Comparison of ENCODE assay signal across 21 cellular contexts in the genomic region with DNA sequence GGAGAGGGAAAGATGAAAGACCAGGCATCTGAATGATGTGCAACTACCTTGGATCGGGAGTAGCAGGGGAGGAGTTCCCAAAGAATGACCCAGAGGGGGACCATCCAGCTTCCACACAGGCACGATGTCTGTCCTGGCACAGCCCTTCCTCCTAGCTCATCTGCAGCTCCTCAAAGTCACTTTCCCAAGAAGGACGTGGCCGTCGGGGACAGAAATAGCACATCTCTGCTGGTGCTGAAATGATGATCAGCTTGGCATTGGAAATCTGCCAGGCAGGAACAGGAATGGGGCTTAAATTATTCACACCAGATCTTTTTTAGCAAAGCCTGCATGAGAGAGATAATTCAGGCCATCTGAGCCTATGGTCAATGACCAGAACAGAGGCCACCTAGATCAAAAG. TPM values are rescaled to one million over a fixed set of nuclear protein-coding genes. Genes with fewer than 3 reads are reported as not detected.
"Had no signal": no experiment of that assay in that cellular context is flagged by ENCODE, and none has a peak within 500 bp of the region (broad histone marks: within the 10 kb centered on the region; RNA-seq: fewer than 3 reads in every experiment).

No MANE protein-coding gene starts in this region.

- H3K27ac ChIP-seq: esophagus muscularis mucosa, gastrocnemius medialis, neural progenitor cell, prostate gland, thyroid gland had no signal

- ATAC-seq: gastrocnemius medialis, T-cell had no signal

- H3K36me3 ChIP-seq: esophagus muscularis mucosa, gastrocnemius medialis, neural progenitor cell, prostate gland, thyroid gland had no signal

- H3K9me3 Mint-ChIP-seq: activated naive CD8-positive, alpha-beta T cell treated with anti-CD3 and anti-CD28 coated beads for 36 hours; activated T-cell treated with anti-CD3 and anti-CD28 coated beads, Interleukin-2, amount 50 U/mL, for 24 hours; activated T-helper 2 cell treated with anti-CD3 and anti-CD28 coated beads, Interferon-gamma antibody, Interleukin-2, Interleukin-4, amounts not matched to agents 10 μg/mL and 5 μg/mL and 100 μg/mL, durations not matched to agents 14 hours and 24 hours and 36 hours; stimulated activated naive CD8-positive, alpha-beta T cell treated with anti-CD3 and anti-CD28 coated beads, Interleukin-15, Interleukin-2, amounts not matched to agents 100 ng/mL and 50 ng/mL, for 24 hours; T-cell; T-helper 2 cell treated with Interferon-gamma antibody and Interleukin-4, amounts not matched to agents 5 μg/mL and 100 μg/mL, for 36 hours had no signal

- H3K4me3 Mint-ChIP-seq: activated naive CD8-positive, alpha-beta T cell treated with anti-CD3 and anti-CD28 coated beads for 36 hours; activated T-cell treated with anti-CD3 and anti-CD28 coated beads, Interleukin-2, amount 50 U/mL, for 24 hours; naive B cell; neural progenitor cell; stimulated activated naive CD8-positive, alpha-beta T cell treated with anti-CD3 and anti-CD28 coated beads, Interleukin-15, Interleukin-2, amounts not matched to agents 100 ng/mL and 50 ng/mL, for 24 hours; T-cell; T-helper 2 cell treated with Interferon-gamma antibody and Interleukin-4, amounts not matched to agents 5 μg/mL and 100 μg/mL, for 36 hours had no signal

- H3K9me3 ChIP-seq: esophagus muscularis mucosa, gastrocnemius medialis, prostate gland, thyroid gland had no signal

- DNase-seq: activated CD4-positive, alpha-beta T cell treated with anti-CD3 and anti-CD28 coated beads for 1 hour; activated CD4-positive, alpha-beta T cell treated with anti-CD3 and anti-CD28 coated beads, Interleukin-2, amount 50 U/mL, for 4 hours; activated CD8-positive, alpha-beta memory T cell treated with anti-CD3 and anti-CD28 coated beads for 24 hours; activated CD8-positive, alpha-beta memory T cell treated with anti-CD3 and anti-CD28 coated beads, Interleukin-2, amount 50 U/mL, for 4 hours; activated naive CD4-positive, alpha-beta T cell treated with Interleukin-2 at 50 U/mL for 16 hours; activated naive CD8-positive, alpha-beta T cell treated with anti-CD3 and anti-CD28 coated beads for 36 hours; activated T-cell treated with anti-CD3 and anti-CD28 coated beads, Interleukin-2, amount 50 U/mL, for 24 hours; effector memory CD4-positive, alpha-beta T cell; gastrocnemius medialis; naive B cell; stimulated activated CD4-positive, alpha-beta T cell treated with anti-CD3 and anti-CD28 coated beads, Interleukin-1b, Interleukin-23, amount 100 ng/mL, for 48 hours; T-cell; thyroid gland had no signal

- H3K4me1 Mint-ChIP-seq: activated naive CD8-positive, alpha-beta T cell treated with anti-CD3 and anti-CD28 coated beads for 36 hours; naive B cell; T-cell had no signal

- H3K36me3 Mint-ChIP-seq: activated naive CD8-positive, alpha-beta T cell treated with anti-CD3 and anti-CD28 coated beads for 36 hours; naive B cell; T-cell had no signal

- H3K4me1 ChIP-seq: prostate gland, thyroid gland had no signal

- H3K27me3 ChIP-seq: gastrocnemius medialis, neural progenitor cell, thyroid gland had no signal

- H3K27ac Mint-ChIP-seq: activated naive CD8-positive, alpha-beta T cell treated with anti-CD3 and anti-CD28 coated beads for 36 hours; activated T-cell treated with anti-CD3 and anti-CD28 coated beads, Interleukin-2, amount 50 U/mL, for 24 hours; activated T-helper 2 cell treated with anti-CD3 and anti-CD28 coated beads, Interferon-gamma antibody, Interleukin-2, Interleukin-4, amounts not matched to agents 10 μg/mL and 5 μg/mL and 100 μg/mL, durations not matched to agents 14 hours and 24 hours and 36 hours; naive B cell; neural progenitor cell; stimulated activated naive CD8-positive, alpha-beta T cell treated with anti-CD3 and anti-CD28 coated beads, Interleukin-15, Interleukin-2, amounts not matched to agents 100 ng/mL and 50 ng/mL, for 24 hours; T-cell; T-helper 2 cell treated with Interferon-gamma antibody and Interleukin-4, amounts not matched to agents 5 μg/mL and 100 μg/mL, for 36 hours had no signal

- H3K4me3 ChIP-seq: esophagus muscularis mucosa, gastrocnemius medialis, lung, neural progenitor cell, prostate gland, thyroid gland had no signal

RNA-seq across cellular contexts. Expression of a gene that starts 41.7 kb away (rescaled TPM):
- total RNA-seq: activated naive CD8-positive, alpha-beta T cell treated with anti-CD3 and anti-CD28 coated beads for 36 hours; activated T-helper 2 cell treated with anti-CD3 and anti-CD28 coated beads, Interferon-gamma antibody, Interleukin-2, Interleukin-4, amounts not matched to agents 10 μg/mL and 5 μg/mL and 100 μg/mL, durations not matched to agents 14 hours and 24 hours and 36 hours; bronchial epithelial cell; T-cell had no signal
